Comparison of ENCODE assay signal across 17 cellular contexts in the genomic region with DNA sequence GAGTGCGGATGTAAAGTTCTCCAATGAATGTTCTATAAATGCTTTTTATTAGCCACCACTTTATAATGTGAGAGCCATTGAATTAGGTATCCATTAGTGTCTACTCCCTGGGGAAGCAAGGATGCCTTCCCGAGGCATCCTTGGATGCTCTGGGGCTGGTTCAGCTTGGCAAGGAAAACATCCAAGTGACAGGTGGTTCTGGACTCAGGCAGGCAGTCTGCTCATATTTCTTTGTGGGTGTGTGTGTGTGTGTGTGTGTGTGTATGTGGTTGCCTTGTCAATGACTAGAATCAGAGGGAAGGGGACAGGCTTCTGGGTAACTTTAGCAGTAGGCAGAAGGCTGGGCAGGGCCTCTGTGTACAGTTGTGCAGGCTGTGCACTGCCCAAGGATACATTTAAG.
"Had no signal": no experiment of that assay in that cellular context is flagged by ENCODE, and none has a peak within 500 bp of the region (broad histone marks: within the 10 kb centered on the region; RNA-seq: fewer than 3 reads in every experiment).

No MANE protein-coding gene starts in this region.

- H3K27me3 Mint-ChIP-seq: stimulated activated naive CD8-positive, alpha-beta T cell treated with anti-CD3 and anti-CD28 coated beads, Interleukin-15, Interleukin-2, amounts not matched to agents 100 ng/mL and 50 ng/mL, for 24 hours had no signal

- H3K27ac Mint-ChIP-seq: endodermal cell; naive thymus-derived CD8-positive, alpha-beta T cell; stimulated activated naive CD8-positive, alpha-beta T cell treated with anti-CD3 and anti-CD28 coated beads, Interleukin-15, Interleukin-2, amounts not matched to agents 100 ng/mL and 50 ng/mL, for 24 hours had no signal

- H3K36me3 Mint-ChIP-seq: naive thymus-derived CD8-positive, alpha-beta T cell had no signal

- H3K4me1 Mint-ChIP-seq: endodermal cell had no signal

- DNase-seq: effector CD4-positive, alpha-beta T cell; endodermal cell; erythroblast; foreskin keratinocyte; left colon; left ventricle myocardium superior; mesendoderm; naive thymus-derived CD8-positive, alpha-beta T cell; sigmoid colon; small intestine; stimulated activated CD4-positive, alpha-beta T cell treated with anti-CD3 and anti-CD28 coated beads, Interleukin-12 subunit alpha, Interleukin-12 subunit beta, amount 100 ng/mL, for 4 hours; stimulated activated CD4-positive, alpha-beta T cell treated with anti-CD3 and anti-CD28 coated beads, Interleukin-2, amount 100 ng/mL, for 48 hours; tibial artery; upper lobe of left lung; uterus had no signal

- H3K4me3 Mint-ChIP-seq: endodermal cell; naive thymus-derived CD8-positive, alpha-beta T cell; neural crest cell; stimulated activated naive CD8-positive, alpha-beta T cell treated with anti-CD3 and anti-CD28 coated beads, Interleukin-15, Interleukin-2, amounts not matched to agents 100 ng/mL and 50 ng/mL, for 24 hours had no signal

- H3K9me3 Mint-ChIP-seq: endodermal cell; naive thymus-derived CD8-positive, alpha-beta T cell; neural crest cell; stimulated activated naive CD8-positive, alpha-beta T cell treated with anti-CD3 and anti-CD28 coated beads, Interleukin-15, Interleukin-2, amounts not matched to agents 100 ng/mL and 50 ng/mL, for 24 hours had no signal
